In genomic region chr2:26144953-26145680, GRCh38 we compare ENCODE assay signal across 8 cellular contexts. TPM values are rescaled to one million over a fixed set of nuclear protein-coding genes. Genes with fewer than 3 reads are reported as not detected.
A peak's percentile ranks its signal among the peaks of the same experiment; 100 is the strongest.
DNase-seq lines count a peak whose midpoint lies in the region; FAIRE-seq and TF ChIP-seq lines count a peak whose summit lies in the region.

No MANE protein-coding gene starts in this region.

- no peaks in the 10 kb centered on the region for H4K20me1 ChIP-seq in mammary epithelial cell (ENCODE audit: insufficient read depth, low read length)

- no peaks in the 10 kb centered on the region for H3K9me3 ChIP-seq in WERI-Rb-1 (ENCODE audit: severe bottlenecking)
- no peaks in the 10 kb centered on the region for H3K9me3 ChIP-seq in mammary epithelial cell (replicated peaks; ENCODE audit: insufficient read depth, low read length)
- H3K9me3 ChIP-seq in kidney (ENCODE audit: control insufficient read depth in 1 of 2, low read length in 2 of 2), result no peaks in the 10 kb centered on the region

- 30% methylated on average over 10 of the region's 11 CpGs for WGBS in mammary epithelial cell (ENCODE audit: low coverage, missing lambda C conversion rate)

- CTCF ChIA-PET in mammary epithelial cell (lab: Charles Lee; ENCODE audit: low non-redundant PET), result interaction anchor here (0.6 kb wide), 1 partner anchor 153 kb away, joined by 3 read pairs; no protein-coding TSS in a partner anchor

- H3K4me2 ChIP-seq in mammary epithelial cell (ENCODE audit: insufficient read depth, low read depth, low read length), result no peak overlapping the region

- H3K4me3 ChIP-seq in WERI-Rb-1 (ENCODE audit: low read depth, low read length) (no peak overlapping the region), mammary epithelial cell (replicated peaks in 1 of 3; ENCODE audit: insufficient read depth in 1 of 3, low read depth in 2 of 3, low read length in 3 of 3) (no peak overlapping the region), kidney (ENCODE audit: low read length in 2 of 2) (no peak overlapping the region)

- H2AFZ ChIP-seq in mammary epithelial cell (ENCODE audit: low read depth, low read length), result no peak overlapping the region

- no TSS peak for BruUV-seq in mammary epithelial cell (replicated peaks; lab: Mats Ljungman, UMichigan)

- no peak overlapping the region for H3K9ac ChIP-seq in mammary epithelial cell (ENCODE audit: insufficient read depth, low read length)
- H3K9ac ChIP-seq in kidney (ENCODE audit: low read length in 2 of 2), result no peak overlapping the region

- dilution Hi-C loops in mammary epithelial cell (cut with HindIII; ENCODE audit: low sequenced_read_pairs), result no loop called here

- peak; percentile 75 for TF ChIP-seq CTCF in WERI-Rb-1 (IDR thresholded peaks at IDR 0.05; ENCODE audit: low read depth, low read length)
- peak; percentile 69 to 77 for TF ChIP-seq CTCF in mammary epithelial cell (conservative IDR thresholded peaks at IDR 0.05 in 1 of 2, IDR thresholded peaks at IDR 0.05 in 1 of 2; ENCODE audit: extremely low read depth in 1 of 2, insufficient read depth in 1 of 2, low read depth in 1 of 2, low read length in 2 of 2)
- peak; percentile 86 for TF ChIP-seq CTCF in kidney (IDR thresholded peaks at IDR 0.05; ENCODE audit: borderline replicate concordance, extremely low read depth, insufficient read depth)

- no peaks in the 10 kb centered on the region for H3K79me2 ChIP-seq in mammary epithelial cell (ENCODE audit: insufficient read depth, low read length)

- H3K4me1 ChIP-seq in mammary epithelial cell (ENCODE audit: insufficient read depth, low read length), result no peaks in the 10 kb centered on the region
- H3K4me1 ChIP-seq in kidney (ENCODE audit: control insufficient read depth in 1 of 2, insufficient read depth in 1 of 2, low read depth in 1 of 2, low read length in 2 of 2), result no peaks in the 10 kb centered on the region

- no peaks in the 10 kb centered on the region for H3K27me3 ChIP-seq in WERI-Rb-1 (ENCODE audit: insufficient read depth, low read depth, severe bottlenecking)
- H3K27me3 ChIP-seq in mammary epithelial cell (ENCODE audit: insufficient read depth, low read length), result no peaks in the 10 kb centered on the region

- no peaks in the 10 kb centered on the region for H3K36me3 ChIP-seq in WERI-Rb-1
- H3K36me3 ChIP-seq in mammary epithelial cell (ENCODE audit: insufficient read depth, low read length), result no peaks in the 10 kb centered on the region
- no peaks in the 10 kb centered on the region for H3K36me3 ChIP-seq in kidney (ENCODE audit: control insufficient read depth in 1 of 2, insufficient read depth in 2 of 2, low read length in 2 of 2)

- intact Hi-C loops in mammary epithelial cell (cut with micrococcal nuclease) (loop anchor here (1.0 to 5.0 kb wide), 6 partner anchors 56 to 538 kb away; no protein-coding TSS in a partner anchor), kidney (cut with DNase I) (loop anchor here (5.0 kb wide), 1 partner anchor 153 kb away; no protein-coding TSS in a partner anchor)

- in situ Hi-C loops in mammary epithelial cell (cut with MboI; ENCODE audit: low sequenced_read_pairs in 2 of 2), result loop anchor here (5.0 to 10.0 kb wide), 4 partner anchors 150 to 193 kb away; partner anchors contain the start of gene KIF3C (in 1 of the 2)

- no peak for FAIRE-seq in kidney (lab: Jason Lieb, UNC)

- DNase-seq in NCI-H2081 (lab: John Stamatoyannopoulos, UW) (peak; percentile 70 to 77), NCI-H2081 treated with DMSO at 0.1 percent for 48 hours (lab: John Stamatoyannopoulos, UW) (no peak), NCI-H187 (lab: John Stamatoyannopoulos, UW) (peak; percentile 28 to 40), WERI-Rb-1 (peak; percentile 80), mammary epithelial cell (peak; percentile 39), kidney (no peak), NCI-H1048 (lab: John Stamatoyannopoulos, UW) (no peak)
- peak; percentile 28 to 46 (median 32) for DNase-seq in stimulated activated CD4-positive, alpha-beta T cell treated with anti-CD3 and anti-CD28 coated beads, Interleukin-1b, Interleukin-23, amount 100 ng/mL, for 24 hours (ENCODE audit: low read depth in 4 of 4, low spot score in 1 of 4)

- no peak overlapping the region for H3K27ac ChIP-seq in WERI-Rb-1
- no peak overlapping the region for H3K27ac ChIP-seq in mammary epithelial cell (ENCODE audit: insufficient read depth, low read depth, low read length)
- H3K27ac ChIP-seq in kidney (ENCODE audit: low read depth in 2 of 2, low read length in 2 of 2), result no peak overlapping the region

RNA-seq across cellular contexts. Expression of gene GAREM2, which starts 27.8 kb away (rescaled TPM):
- total RNA-seq in mammary epithelial cell (under 1 TPM; 0.16 to 0.67 TPM), kidney (3.2 TPM)
- polyA plus RNA-seq in mammary epithelial cell (0.19 TPM), kidney (ENCODE audit: insufficient read depth, low read depth, low replicate concordance) (1.2 TPM)
- 0.41 TPM for polyA minus RNA-seq in mammary epithelial cell

Comparison
In these comparisons a context has a peak if more than half of its experiments do, and no peak if none do; other contexts are left out.
1. DNase-seq: peak in NCI-H2081 (2 of 2), NCI-H187 (2 of 2), WERI-Rb-1 (single experiment), mammary epithelial cell (single experiment) and stimulated activated CD4-positive, alpha-beta T cell treated with anti-CD3 and anti-CD28 coated beads, Interleukin-1b, Interleukin-23, amount 100 ng/mL, for 24 hours (4 of 4); none in NCI-H2081 treated with DMSO at 0.1 percent for 48 hours (single experiment), kidney (single experiment) and NCI-H1048 (single experiment).
2. Peak in every context shown above with its lines, with median percentiles within 50 percentile points of each other: CTCF ChIP-seq.